8 cellular contexts compared by ENCODE assay signal in the genomic region with DNA sequence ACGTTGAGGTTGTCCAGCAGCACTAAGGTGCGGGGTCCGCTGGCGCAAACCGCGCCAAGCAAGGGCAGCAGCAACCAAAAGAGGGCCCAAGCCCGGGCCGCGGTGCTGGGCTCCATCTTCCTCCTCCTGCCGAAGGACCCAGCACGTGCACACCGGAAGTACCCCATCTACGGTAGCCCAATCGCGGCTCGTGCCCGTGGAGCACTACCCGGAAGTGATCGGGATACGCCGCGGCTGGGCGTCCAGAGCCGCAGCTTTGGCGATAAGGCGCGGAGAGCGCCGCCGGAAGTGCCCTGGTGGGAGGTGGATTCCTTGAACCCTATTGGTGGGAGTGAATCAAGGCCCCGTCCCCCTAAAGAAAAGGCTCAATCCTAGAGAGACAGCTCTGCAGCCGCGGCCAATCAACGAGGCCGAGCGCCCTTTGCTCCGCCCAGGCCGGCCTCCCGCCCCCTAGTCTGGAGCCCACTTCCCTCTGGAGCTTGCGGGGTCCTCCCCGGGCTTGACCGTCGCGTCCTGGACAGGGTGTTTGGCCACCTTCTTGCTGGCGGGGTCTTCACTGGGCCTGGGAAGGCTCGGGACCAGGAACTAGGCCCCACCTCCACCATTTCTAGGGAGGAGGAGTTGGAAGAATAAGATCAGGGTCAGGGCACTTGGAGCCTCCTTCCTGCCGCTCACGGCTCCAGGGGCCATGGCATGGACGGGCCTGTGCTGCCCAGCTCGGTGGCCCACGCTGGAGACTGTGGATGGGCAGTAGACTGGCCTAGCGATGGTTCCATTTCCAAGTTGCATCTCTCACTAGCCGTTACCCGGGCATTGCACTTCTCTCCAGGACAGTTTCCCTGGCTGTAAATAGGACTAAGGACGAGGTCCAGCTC. TPM values are rescaled to one million over a fixed set of nuclear protein-coding genes. Genes with fewer than 3 reads are reported as not detected.
DNase-seq lines count a peak whose midpoint lies in the region; ATAC-seq and TF ChIP-seq lines count a peak whose summit lies in the region.

A gene (minus strand): TSS at position 135 of the 875 bp plus-strand sequence. CDS start 19 bp downstream, at position 116.

- peaks cover 14 to 28% (median 19%) of the 10 kb centered on the region in 4 donors for H3K4me1 ChIP-seq in upper lobe of left lung

- peak; percentile 97 for ATAC-seq in HG02763 (IDR thresholded peaks at IDR 0.05; ENCODE audit: unreplicated experiment)
- peak; percentile 98 to 99 for ATAC-seq in upper lobe of left lung (ENCODE audit: low FRiP score in 2 of 2)

- intact Hi-C loops in cardiac septum (cut with DNase I) = no loop called here

- 1 to 2% (median 1%) methylated on average over 51 to 55 of the region's 55 CpGs for WGBS in adipose tissue, 3 donors
- WGBS in upper lobe of left lung, 2 donors = 4 to 10% methylated on average over 2 to 30 of the region's 55 CpGs

- TF ChIP-seq EP300 in upper lobe of left lung (IDR thresholded peaks at IDR 0.05) = no peak

- peaks cover 0 to 20% (median 12%) of the 10 kb centered on the region in 4 donors for H3K36me3 ChIP-seq in upper lobe of left lung

- DNase-seq in NCI-H1417 treated with DMSO at 0.1 percent for 48 hours (lab: John Stamatoyannopoulos, UW) = peak; percentile 92
- peak; percentile 89 for DNase-seq in T follicular helper cell (ENCODE audit: low read depth)
- DNase-seq in cardiac septum (ENCODE audit: low spot score) = peak; percentile 97
- peak; percentile 98 for DNase-seq in pons (ENCODE audit: low spot score)
- DNase-seq in upper lobe of left lung = peak; percentile 97

- H3K27me3 ChIP-seq in upper lobe of left lung = no peaks in the 10 kb centered on the region

- no peaks in the 10 kb centered on the region for H3K9me3 ChIP-seq in upper lobe of left lung

- peak in 1 of 4 donors; percentile 61 for TF ChIP-seq POLR2A in upper lobe of left lung (IDR thresholded peaks at IDR 0.05)

- peak within 1 kb of the TSS; percentile 75 to 92 (median 76) for H3K4me3 ChIP-seq in upper lobe of left lung

- TF ChIP-seq CTCF in GM12873 (IDR thresholded peaks at IDR 0.05; ENCODE audit: insufficient read depth, low read depth, low read length, missing control alignments) (peak; percentile 49), upper lobe of left lung (IDR thresholded peaks at IDR 0.05) (peak in 5 of 6 experiments; percentile 36 to 82 (median 49))

- H3K27ac ChIP-seq in adipose tissue (ENCODE audit: low read depth, low read length) = no peak within 1 kb of the TSS
- H3K27ac ChIP-seq in upper lobe of left lung = peak within 1 kb of the TSS; percentile 75 to 88 (median 78)

RNA-seq across cellular contexts. Expression of the gene that starts here (rescaled TPM):
- polyA plus RNA-seq in adipose tissue = 100 to 1,000 TPM in 2 of 3 donors, 10 to 100 TPM in 1; 80.2 to 182 (median 157) TPM
- total RNA-seq in cardiac septum (108 TPM), upper lobe of left lung (100 to 1,000 TPM in 4 of 6 donors, 10 to 100 TPM in 2; 54.5 to 212 (median 141) TPM)
